In genomic region chr4:168153596-168154440, GRCh38 we compare ENCODE assay signal across 1 cellular context.
TF ChIP-seq lines count a peak whose summit lies in the region.

No MANE protein-coding gene starts in this region.

TF ChIP-seq in endothelial cell of umbilical vein, 7 proteins besides CTCF, POLR2A, EP300 and RAD21:
- TF ChIP-seq MAX (IDR thresholded peaks at IDR 0.05; ENCODE audit: insufficient read depth, insufficient read length) (peak; percentile 49), EZH2 (IDR thresholded peaks at IDR 0.05; ENCODE audit: borderline replicate concordance, low read depth, low read length, severe bottlenecking) (no peak)
